In the genomic region with DNA sequence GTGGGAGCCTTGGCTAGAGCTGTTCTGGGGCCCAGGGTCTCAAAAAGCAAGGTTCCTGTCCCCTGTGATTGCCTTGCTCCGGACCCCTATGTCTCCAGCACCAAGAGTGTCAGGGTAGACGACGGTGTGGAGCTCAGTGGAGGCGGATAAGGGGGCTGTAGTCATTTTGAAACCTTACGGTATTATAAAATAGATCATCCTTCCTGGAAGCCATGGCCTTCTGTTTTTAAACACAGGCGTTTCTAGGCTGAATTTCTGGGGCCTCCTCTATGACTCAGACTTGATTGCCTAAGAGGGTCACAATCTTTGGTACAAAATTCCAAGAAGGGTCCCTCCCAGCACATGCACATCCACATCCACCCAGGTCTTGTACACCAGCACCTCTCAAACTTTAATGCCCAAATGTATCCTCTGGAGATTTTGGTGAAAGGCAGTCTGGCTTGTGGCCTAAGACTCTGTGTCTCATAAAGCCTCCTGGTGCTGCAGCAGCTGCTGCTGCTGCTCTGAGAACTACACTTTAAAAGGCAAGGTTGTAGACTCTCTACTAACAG, we compare ENCODE assay signal across 8 cellular contexts.
DNase-seq lines count a peak whose midpoint lies in the region; ATAC-seq and TF ChIP-seq lines count a peak whose summit lies in the region.

No MANE protein-coding gene starts in this region.

- H3K27me3 ChIP-seq in right cardiac atrium (ENCODE audit: control insufficient read depth, insufficient read depth): no peaks in the 10 kb centered on the region
- no peaks in the 10 kb centered on the region for H3K27me3 ChIP-seq in suprapubic skin

- H3K27ac Mint-ChIP-seq in activated CD4-positive, alpha-beta memory T cell treated with anti-CD3 and anti-CD28 coated beads for 36 hours: peak overlapping the region; percentile 85

- 57% methylated on average over 6 of the region's 6 CpGs for WGBS in right cardiac atrium
- WGBS in suprapubic skin: 71% methylated on average over 6 of the region's 6 CpGs

- DNase-seq in GM13977 (ENCODE audit: low spot score) (peak; percentile 34), right cardiac atrium (peak in 2 of 3 donors; percentile 39 to 52), suprapubic skin (ENCODE audit: low spot score in 2 of 2) (no peak), inferior parietal cortex (ENCODE audit: extremely low spot score) (no peak), HuH-7 (ENCODE audit: low spot score) (no peak)
- peak; percentile 74 for DNase-seq in activated CD4-positive, alpha-beta memory T cell treated with anti-CD3 and anti-CD28 coated beads for 36 hours

- peak; percentile 14 for ATAC-seq in HG03064 (IDR thresholded peaks at IDR 0.05; ENCODE audit: low read depth, unreplicated experiment)
- ATAC-seq in right cardiac atrium: peak; percentile 87
- no peak for ATAC-seq in GM18909 (IDR thresholded peaks at IDR 0.05; ENCODE audit: poor library complexity, unreplicated experiment)

- H3K27ac ChIP-seq in right cardiac atrium (ENCODE audit: low read length) (peak overlapping the region; percentile 94), suprapubic skin (peak overlapping the region; percentile 80)

- no peaks in the 10 kb centered on the region for H3K4me1 ChIP-seq in right cardiac atrium (ENCODE audit: control insufficient read depth, insufficient read depth, low read length)
- peaks cover 24% of the 10 kb centered on the region for H3K4me1 ChIP-seq in suprapubic skin

- CTCF ChIA-PET in activated CD4-positive, alpha-beta memory T cell treated with anti-CD3 and anti-CD28 coated beads for 36 hours (lab: Charles Lee): interaction anchor here (0.8 to 5.6 kb wide), 11 partner anchors 8 to 280 kb away, joined by 3 to 47 read pairs (median 4); a partner anchor contains a TSS

- peaks cover 12% of the 10 kb centered on the region for H3K9me3 Mint-ChIP-seq in activated CD4-positive, alpha-beta memory T cell treated with anti-CD3 and anti-CD28 coated beads for 36 hours

- TF ChIP-seq CTCF in GM13977 (IDR thresholded peaks at IDR 0.05; ENCODE audit: extremely low read depth, insufficient read depth, missing control alignments): no peak
- no peak for TF ChIP-seq CTCF in suprapubic skin (IDR thresholded peaks at IDR 0.05)

- H3K36me3 Mint-ChIP-seq in activated CD4-positive, alpha-beta memory T cell treated with anti-CD3 and anti-CD28 coated beads for 36 hours: peaks cover 13% of the 10 kb centered on the region

- POLR2A ChIA-PET in activated CD4-positive, alpha-beta memory T cell treated with anti-CD3 and anti-CD28 coated beads for 36 hours (lab: Charles Lee): interaction anchor here (0.6 to 2.3 kb wide), 4 partner anchors 110 to 429 kb away, joined by 3 to 21 read pairs (median 4); a partner anchor contains a TSS

- no peak overlapping the region for H3K4me3 Mint-ChIP-seq in activated CD4-positive, alpha-beta memory T cell treated with anti-CD3 and anti-CD28 coated beads for 36 hours

- H3K4me1 Mint-ChIP-seq in activated CD4-positive, alpha-beta memory T cell treated with anti-CD3 and anti-CD28 coated beads for 36 hours (ENCODE audit: low read depth): peaks cover 42% of the 10 kb centered on the region

- H3K9me3 ChIP-seq in right cardiac atrium (ENCODE audit: control insufficient read depth, low read length) (no peaks in the 10 kb centered on the region), suprapubic skin (no peaks in the 10 kb centered on the region)

- peaks cover 32% of the 10 kb centered on the region for H3K27me3 Mint-ChIP-seq in activated CD4-positive, alpha-beta memory T cell treated with anti-CD3 and anti-CD28 coated beads for 36 hours

- in situ Hi-C loops in GM13977 (cut with MboI; ENCODE audit: low pct_unique_long_range_greater_than_20kb, low sequenced_read_pairs, unreplicated experiment): no loop called here

- intact Hi-C loops in activated CD4-positive, alpha-beta memory T cell treated with anti-CD3 and anti-CD28 coated beads for 36 hours (cut with micrococcal nuclease): loop anchor here (1.0 to 10.0 kb wide), 8 partner anchors 7 to 403 kb away; a partner anchor contains a TSS
- intact Hi-C loops in right cardiac atrium (cut with DNase I): no loop called here

- TF ChIP-seq POLR2A in suprapubic skin (IDR thresholded peaks at IDR 0.05): no peak

- no peaks in the 10 kb centered on the region for H3K36me3 ChIP-seq in suprapubic skin

- TF ChIP-seq EP300 in suprapubic skin (IDR thresholded peaks at IDR 0.05): no peak

- H3K4me3 ChIP-seq in right cardiac atrium (ENCODE audit: low read length): no peak overlapping the region
- H3K4me3 ChIP-seq in suprapubic skin: no peak overlapping the region

Comparison
In these comparisons a context has a peak if more than half of its experiments do, and no peak if none do; other contexts are left out.
1. DNase-seq: peak in GM13977 (single experiment), activated CD4-positive, alpha-beta memory T cell treated with anti-CD3 and anti-CD28 coated beads for 36 hours (single experiment) and right cardiac atrium (2 of 3); none in suprapubic skin (0 of 2), inferior parietal cortex (single experiment) and HuH-7 (single experiment).